15 cellular contexts compared by ENCODE assay signal in the genomic region with DNA sequence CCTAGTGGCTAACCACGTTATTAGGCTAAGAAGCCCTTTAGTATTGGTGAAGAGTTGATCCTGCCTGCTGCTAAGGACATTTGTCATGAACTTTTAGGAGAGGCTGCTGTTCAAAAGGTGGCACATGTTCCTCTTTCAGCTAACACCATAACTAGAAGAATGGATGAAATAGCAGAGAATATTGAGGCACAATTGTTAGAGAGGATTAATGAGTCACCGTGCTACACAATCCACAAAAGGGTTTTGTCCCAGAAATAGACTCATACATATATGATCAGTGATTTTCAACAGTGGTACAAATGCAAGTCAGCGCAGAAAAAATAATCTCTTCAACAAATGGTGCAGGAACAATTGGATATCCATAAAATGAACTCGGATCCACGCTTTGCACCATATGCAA. TPM values are rescaled to one million over a fixed set of nuclear protein-coding genes. Genes with fewer than 3 reads are reported as not detected.
A peak's percentile ranks its signal among the peaks of the same experiment; 100 is the strongest.
DNase-seq lines count a peak whose midpoint lies in the region; ATAC-seq and TF ChIP-seq lines count a peak whose summit lies in the region.
"Had no signal": no experiment of that assay in that cellular context is flagged by ENCODE, and none has a peak within 500 bp of the region (broad histone marks: within the 10 kb centered on the region; RNA-seq: fewer than 3 reads in every experiment).

No MANE protein-coding gene starts in this region.

- DNase-seq in SK-MEL-5 (ENCODE audit: low read depth, low spot score): peak; percentile 4
- peak; percentile 48 for DNase-seq in pons (ENCODE audit: low spot score)
- DNase-seq in superior temporal gyrus (ENCODE audit: extremely low spot score): peak; percentile 58
- no peak for DNase-seq in AG20443 (ENCODE audit: low spot score)
- no peak for DNase-seq in BE2C
- DNase-seq in activated CD8-positive, alpha-beta memory T cell treated with anti-CD3 and anti-CD28 coated beads, Interleukin-2, amount 50 U/mL, for 48 hours: no peak
- DNase-seq: Calu3; CD8-positive, alpha-beta T cell; GM23248 had no signal

- ATAC-seq in esophagus mucosa: peak; percentile 42
- ATAC-seq: A549; CD8-positive, alpha-beta T cell had no signal

- no peaks in the 10 kb centered on the region for H3K36me3 ChIP-seq in BE2C
- H3K36me3 ChIP-seq: BLaER1 treated with 17β-estradiol and CSF1 and Interleukin-3, amounts not matched to agents 10 nM and 100 nM; HAP-1 had no signal

- in situ Hi-C loops in SK-MEL-5 (cut with HindIII; ENCODE audit: low pct_unique_long_range_greater_than_20kb, low sequenced_read_pairs): no loop called here

- no peaks in the 10 kb centered on the region for H3K4me1 ChIP-seq in BE2C
- H3K4me1 ChIP-seq: A549; BLaER1 treated with 17β-estradiol and CSF1 and Interleukin-3, amounts not matched to agents 10 nM and 100 nM had no signal

- TF ChIP-seq CTCF in BE2C (IDR thresholded peaks at IDR 0.05; ENCODE audit: low read depth, low read length): no peak

- peaks cover 25% of the 10 kb centered on the region for H3K27me3 ChIP-seq in BE2C
- H3K27me3 ChIP-seq: BLaER1 treated with 17β-estradiol and CSF1 and Interleukin-3, amounts not matched to agents 10 nM and 100 nM had no signal

- no peak overlapping the region for H3K4me3 ChIP-seq in BE2C (ENCODE audit: low read depth, low read length)
- H3K4me3 ChIP-seq: A549; BLaER1 treated with 17β-estradiol and CSF1 and Interleukin-3, amounts not matched to agents 10 nM and 100 nM; GM23248; HAP-1 had no signal

- no peaks in the 10 kb centered on the region for H3K9me3 ChIP-seq in BE2C
- H3K9me3 ChIP-seq: A549; BLaER1 treated with 17β-estradiol and CSF1 and Interleukin-3, amounts not matched to agents 10 nM and 100 nM; HAP-1 had no signal

RNA-seq across cellular contexts. Expression of gene MSANTD2, which starts 7.0 kb away (rescaled TPM):
- 6.7 and 7.8 TPM in 2 replicates for total RNA-seq in SK-MEL-5 (2014; rRNA removed; shearing (Covaris generic))
- polyA plus RNA-seq in SK-MEL-5 (2015; cell fraction: cytosol; rRNA removed): 3.7 and 8.4 TPM in 2 replicates
- 74.8 and 93.1 TPM in 2 replicates for polyA plus RNA-seq in SK-MEL-5 (2015; cell fraction: nucleus; rRNA removed)
- 4.1 TPM for total RNA-seq in esophagus mucosa
- polyA plus RNA-seq in BE2C (2012; ENCODE audit: insufficient read depth, insufficient read length, low read depth): 13.4 TPM

RNA-seq across cellular contexts. Expression of gene ESAM, which starts 45.1 kb away (rescaled TPM):
- total RNA-seq in SK-MEL-5 (2014; rRNA removed; shearing (Covaris generic)): not detected in 2 replicates
- 0.29 and 0.67 TPM in 2 replicates for polyA plus RNA-seq in SK-MEL-5 (2015; cell fraction: cytosol; rRNA removed)
- 0.27 and 0.57 TPM in 2 replicates for polyA plus RNA-seq in SK-MEL-5 (2015; cell fraction: nucleus; rRNA removed)
- total RNA-seq in esophagus mucosa: 8.5 TPM
- polyA plus RNA-seq in BE2C (2012; ENCODE audit: insufficient read depth, insufficient read length, low read depth): 6.5 TPM
- total RNA-seq: G401, GM23248 had no signal
- polyA plus RNA-seq: GM23248 had no signal

RNA-seq across cellular contexts. Expression of gene VSIG2, which starts 55.1 kb away (rescaled TPM):
- not detected in 2 replicates for total RNA-seq in SK-MEL-5 (2014; rRNA removed; shearing (Covaris generic))
- not detected in 2 replicates for polyA plus RNA-seq in SK-MEL-5 (2015; cell fraction: cytosol; rRNA removed)
- polyA plus RNA-seq in SK-MEL-5 (2015; cell fraction: nucleus; rRNA removed): not detected in 2 replicates
- 8.8 TPM for total RNA-seq in esophagus mucosa
- 0.74 TPM for polyA plus RNA-seq in BE2C (2012; ENCODE audit: insufficient read depth, insufficient read length, low read depth)
- total RNA-seq: Calu3, G401, GM23248, H4 had no signal
- polyA plus RNA-seq: A549, GM23248 had no signal

RNA-seq across cellular contexts. Expression of gene ROBO3, which starts 58.0 kb away (rescaled TPM):
- total RNA-seq in SK-MEL-5 (2014; rRNA removed; shearing (Covaris generic)): 3.0 and 3.2 TPM in 2 replicates
- 6.3 and 7.7 TPM in 2 replicates for polyA plus RNA-seq in SK-MEL-5 (2015; cell fraction: cytosol; rRNA removed)
- 119 and 146 TPM in 2 replicates for polyA plus RNA-seq in SK-MEL-5 (2015; cell fraction: nucleus; rRNA removed)
- total RNA-seq in esophagus mucosa: 2.6 TPM
- polyA plus RNA-seq in BE2C (2012; ENCODE audit: insufficient read depth, insufficient read length, low read depth): 6.2 TPM

Comparison
In these comparisons a context has a peak if more than half of its experiments do, and no peak if none do; other contexts are left out.
1. DNase-seq: peak in SK-MEL-5 (single experiment), pons (single experiment) and superior temporal gyrus (single experiment); none in AG20443 (single experiment), BE2C (single experiment) and activated CD8-positive, alpha-beta memory T cell treated with anti-CD3 and anti-CD28 coated beads, Interleukin-2, amount 50 U/mL, for 48 hours (single experiment).